In the genomic region with DNA sequence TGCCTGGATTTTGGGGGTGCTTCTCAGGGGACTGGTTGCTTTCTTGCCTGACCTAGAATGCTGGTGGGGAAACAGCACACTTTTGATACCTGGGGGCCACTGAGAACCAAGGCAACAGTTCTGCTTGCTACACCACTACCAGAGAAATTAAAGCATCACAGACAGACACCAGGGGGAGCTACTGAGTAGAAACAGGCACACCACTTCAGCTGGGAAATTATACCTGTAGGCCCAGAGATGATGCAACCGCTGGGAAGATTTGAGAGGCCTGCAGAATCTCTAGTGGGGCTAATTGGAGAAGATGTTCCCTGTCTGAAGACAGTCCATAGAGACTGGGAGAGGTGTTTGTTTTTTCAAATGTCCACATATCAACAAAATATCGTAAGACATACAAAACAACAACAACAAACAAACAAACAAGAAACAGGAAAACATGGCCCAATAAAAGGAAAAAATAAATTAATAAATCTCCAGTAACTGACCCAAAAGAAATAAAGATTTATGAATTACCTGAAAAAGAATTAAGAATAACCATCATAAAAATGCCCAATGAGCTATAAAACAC, we compare ENCODE assay signal across 8 cellular contexts.
DNase-seq lines count a peak whose midpoint lies in the region; TF ChIP-seq lines count a peak whose summit lies in the region.

No MANE protein-coding gene starts in this region.

- TF ChIP-seq CTCF in GM12874 (IDR thresholded peaks at IDR 0.05; ENCODE audit: insufficient read depth, low read depth, low read length) (peak; percentile 68), adrenal gland (IDR thresholded peaks at IDR 0.05) (peak; percentile 57 to 69 (median 68)), ovary (IDR thresholded peaks at IDR 0.05) (no peak)

- no peak overlapping the region for H3K4me3 ChIP-seq in adrenal gland
- H3K4me3 ChIP-seq in iPS-15b (ENCODE audit: low read depth, low read length), result no peak overlapping the region
- no peak overlapping the region for H3K4me3 ChIP-seq in ovary

- no peak for TF ChIP-seq EP300 in ovary (IDR thresholded peaks at IDR 0.05)

- intact Hi-C loops in adrenal gland (cut with DNase I) (loop anchor here in 1 of 2 donors (5.0 kb wide), 1 partner anchor 34 kb away; no protein-coding TSS in a partner anchor), ovary (cut with DNase I) (no loop called here)

- H3K9me3 ChIP-seq in adrenal gland (replicated peaks in 1 of 3) (no peaks in the 10 kb centered on the region), iPS-15b (ENCODE audit: control insufficient read depth, insufficient read depth, low read length) (no peaks in the 10 kb centered on the region), ovary (no peaks in the 10 kb centered on the region)

- peak; percentile 62 for DNase-seq in AG08395 (ENCODE audit: low spot score)
- peak; percentile 87 for DNase-seq in HT-29 (ENCODE audit: low spot score)
- DNase-seq in NCI-H82 (lab: John Stamatoyannopoulos, UW), result peak; percentile 87
- peak; percentile 51 to 84 (median 70) for DNase-seq in adrenal gland
- DNase-seq in stimulated activated CD4-positive, alpha-beta T cell treated with anti-CD3 and anti-CD28 coated beads, Interleukin-1b, Interleukin-23, amount 100 ng/mL, for 48 hours, result peak; percentile 45
- DNase-seq in ovary, result no peak

- H3K27ac ChIP-seq in adrenal gland (no peak overlapping the region), ovary (no peak overlapping the region)

- H3K4me1 ChIP-seq in adrenal gland (replicated peaks in 1 of 2) (no peaks in the 10 kb centered on the region), iPS-15b (ENCODE audit: control insufficient read depth, insufficient read depth, low read length) (no peaks in the 10 kb centered on the region), ovary (ENCODE audit: insufficient read depth) (no peaks in the 10 kb centered on the region)

- TF ChIP-seq POLR2A in adrenal gland (IDR thresholded peaks at IDR 0.05), result no peak
- TF ChIP-seq POLR2A in ovary (IDR thresholded peaks at IDR 0.05), result no peak

- no peaks in the 10 kb centered on the region for H3K27me3 ChIP-seq in adrenal gland
- H3K27me3 ChIP-seq in iPS-15b (ENCODE audit: control insufficient read depth, insufficient read depth, low read length), result no peaks in the 10 kb centered on the region
- H3K27me3 ChIP-seq in ovary, result no peaks in the 10 kb centered on the region

- no peaks in the 10 kb centered on the region for H3K36me3 ChIP-seq in adrenal gland (replicated peaks in 1 of 2)
- H3K36me3 ChIP-seq in iPS-15b (ENCODE audit: control insufficient read depth, insufficient read depth, low read length), result no peaks in the 10 kb centered on the region
- no peaks in the 10 kb centered on the region for H3K36me3 ChIP-seq in ovary

- 48 to 93% (median 70%) methylated on average over 1 to 2 of the region's 2 CpGs for WGBS in adrenal gland, 4 donors
- WGBS in ovary, 3 donors, result 44 to 69% (median 50%) methylated on average over 2 of the region's 2 CpGs

- H3K9ac ChIP-seq in iPS-15b (ENCODE audit: low read depth, low read length), result peak overlapping the region; percentile 32

Comparison
In these comparisons a context has a peak if more than half of its experiments do, and no peak if none do; other contexts are left out.
1. DNase-seq: peak in AG08395 (single experiment), HT-29 (single experiment), NCI-H82 (single experiment), adrenal gland (7 of 7) and stimulated activated CD4-positive, alpha-beta T cell treated with anti-CD3 and anti-CD28 coated beads, Interleukin-1b, Interleukin-23, amount 100 ng/mL, for 48 hours (single experiment); none in ovary (0 of 5).
2. CTCF ChIP-seq: peak in GM12874 (single experiment) and adrenal gland (6 of 6); none in ovary (0 of 3).